8 cellular contexts compared by ENCODE assay signal in the genomic region with DNA sequence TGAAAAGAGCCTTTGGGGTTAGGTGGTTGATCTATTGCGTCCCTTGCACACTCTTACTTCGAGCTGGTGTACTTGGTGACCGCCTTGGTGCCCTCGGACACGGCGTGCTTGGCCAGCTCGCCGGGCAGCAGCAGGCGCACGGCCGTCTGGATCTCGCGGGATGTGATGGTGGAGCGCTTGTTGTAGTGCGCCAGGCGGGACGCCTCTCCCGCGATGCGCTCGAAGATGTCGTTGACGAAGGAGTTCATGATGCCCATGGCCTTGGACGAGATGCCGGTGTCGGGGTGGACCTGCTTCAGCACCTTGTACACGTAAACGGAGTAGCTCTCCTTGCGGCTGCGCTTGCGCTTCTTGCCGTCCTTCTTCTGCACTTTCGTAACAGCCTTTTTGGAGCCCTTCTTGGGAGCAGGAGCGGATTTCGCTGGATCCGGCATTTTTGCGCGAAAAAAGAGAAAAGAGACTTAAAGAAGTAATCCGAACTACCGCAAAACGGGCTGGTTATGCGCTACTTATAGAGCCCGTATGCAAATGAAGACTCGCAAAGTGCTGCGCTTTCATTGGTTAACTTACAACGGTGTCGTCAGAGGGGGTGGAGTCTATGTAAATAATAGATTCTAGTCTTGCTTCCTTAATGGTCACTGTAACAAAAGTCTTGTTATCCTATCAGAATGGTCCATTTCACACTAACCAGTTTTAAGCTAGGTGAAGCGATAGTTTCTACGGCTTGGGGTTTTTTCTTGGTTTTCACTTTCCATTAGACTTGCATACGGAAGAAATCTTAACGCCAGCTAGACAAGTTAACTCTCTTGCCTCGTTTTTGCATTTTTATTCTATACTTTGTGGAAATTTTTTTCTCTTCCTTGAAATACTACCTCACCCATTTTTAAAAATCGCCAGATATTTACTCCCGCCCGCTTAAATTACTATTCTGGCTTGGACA. TPM values are rescaled to one million over a fixed set of nuclear protein-coding genes. Genes with fewer than 3 reads are reported as not detected.
DNase-seq lines count a peak whose midpoint lies in the region; ATAC-seq and TF ChIP-seq lines count a peak whose summit lies in the region.
"Not testable (repeated sequence)": the region's sequence is repeated elsewhere in the genome, so short reads cannot be mapped to it uniquely, and the experiment has no call there.

No MANE protein-coding gene starts in this region.

- H3K36me3 Mint-ChIP-seq in activated naive CD4-positive, alpha-beta T cell treated with anti-CD3 and anti-CD28 coated beads, Interleukin-2, amount 10 ng/mL, durations not matched to agents 7 days and 5 days: not testable (repeated sequence)

- in situ Hi-C loops in SK-MEL-5 (cut with HindIII; ENCODE audit: low pct_unique_long_range_greater_than_20kb, low sequenced_read_pairs): not testable (repeated sequence)

- not testable (repeated sequence) for H3K27me3 Mint-ChIP-seq in activated naive CD4-positive, alpha-beta T cell treated with anti-CD3 and anti-CD28 coated beads, Interleukin-2, amount 10 ng/mL, durations not matched to agents 7 days and 5 days

- DNase-seq in GM03348 (ENCODE audit: low spot score) (peak; percentile 66), NB4 (ENCODE audit: low read depth) (peak; percentile 95), SK-MEL-5 (ENCODE audit: low read depth, low spot score) (peak; percentile 86), globus pallidus (ENCODE audit: low spot score) (peak; percentile 96), occipital lobe (lab: John Stamatoyannopoulos, UW) (peak; percentile 87), superior temporal gyrus (ENCODE audit: extremely low spot score) (peak; percentile 98)
- peak; percentile 90 for DNase-seq in activated naive CD4-positive, alpha-beta T cell treated with anti-CD3 and anti-CD28 coated beads, Interleukin-2, amount 10 ng/mL, durations not matched to agents 7 days and 5 days

- CTCF ChIA-PET in activated naive CD4-positive, alpha-beta T cell treated with anti-CD3 and anti-CD28 coated beads, Interleukin-2, amount 10 ng/mL, durations not matched to agents 7 days and 5 days (lab: Charles Lee): not testable (repeated sequence)

- peak; percentile 44 for TF ChIP-seq POLR2A in NB4 (IDR thresholded peaks at IDR 0.05; ENCODE audit: extremely low read depth, insufficient read length)

- TF ChIP-seq CTCF in NB4 (IDR thresholded peaks at IDR 0.05; ENCODE audit: low read depth, low read length): not testable (repeated sequence)

- peak overlapping the region; percentile 99 for H3K27ac Mint-ChIP-seq in activated naive CD4-positive, alpha-beta T cell treated with anti-CD3 and anti-CD28 coated beads, Interleukin-2, amount 10 ng/mL, durations not matched to agents 7 days and 5 days

- H3K4me3 Mint-ChIP-seq in activated naive CD4-positive, alpha-beta T cell treated with anti-CD3 and anti-CD28 coated beads, Interleukin-2, amount 10 ng/mL, durations not matched to agents 7 days and 5 days: peak overlapping the region; percentile 91

- H3K4me1 Mint-ChIP-seq in activated naive CD4-positive, alpha-beta T cell treated with anti-CD3 and anti-CD28 coated beads, Interleukin-2, amount 10 ng/mL, durations not matched to agents 7 days and 5 days: peaks cover 17% of the 10 kb centered on the region

- peak; percentile 84 for ATAC-seq in HG02571 (IDR thresholded peaks at IDR 0.05; ENCODE audit: unreplicated experiment)

- not testable (repeated sequence) for H3K9me3 Mint-ChIP-seq in activated naive CD4-positive, alpha-beta T cell treated with anti-CD3 and anti-CD28 coated beads, Interleukin-2, amount 10 ng/mL, durations not matched to agents 7 days and 5 days

- H3K4me3 ChIP-seq in NB4 (ENCODE audit: low read depth, low read length): peak overlapping the region; percentile 43

RNA-seq across cellular contexts. Expression of a gene that starts 29.7 kb away (rescaled TPM):
- not detected in 2 replicates for total RNA-seq in SK-MEL-5 (2014; rRNA removed; shearing (Covaris generic))
- polyA plus RNA-seq in SK-MEL-5 (2015; cell fraction: cytosol; rRNA removed): not detected in 2 replicates
- not detected in 2 replicates for polyA plus RNA-seq in SK-MEL-5 (2015; cell fraction: nucleus; rRNA removed)
- total RNA-seq in occipital lobe: 9.8 TPM

Comparison
In these comparisons a context has a peak if more than half of its experiments do, and no peak if none do; other contexts are left out.
1. Peak in every context shown above with its lines: DNase-seq, ATAC-seq and H3K4me3 ChIP-seq.
2. RNA of a gene that starts 29.7 kb away (total RNA-seq): 9.8 TPM in occipital lobe (single experiment); not detected in SK-MEL-5; every median in the first group is over 10 times any median in the second.